1 cellular context compared by ENCODE assay signal in the genomic region with DNA sequence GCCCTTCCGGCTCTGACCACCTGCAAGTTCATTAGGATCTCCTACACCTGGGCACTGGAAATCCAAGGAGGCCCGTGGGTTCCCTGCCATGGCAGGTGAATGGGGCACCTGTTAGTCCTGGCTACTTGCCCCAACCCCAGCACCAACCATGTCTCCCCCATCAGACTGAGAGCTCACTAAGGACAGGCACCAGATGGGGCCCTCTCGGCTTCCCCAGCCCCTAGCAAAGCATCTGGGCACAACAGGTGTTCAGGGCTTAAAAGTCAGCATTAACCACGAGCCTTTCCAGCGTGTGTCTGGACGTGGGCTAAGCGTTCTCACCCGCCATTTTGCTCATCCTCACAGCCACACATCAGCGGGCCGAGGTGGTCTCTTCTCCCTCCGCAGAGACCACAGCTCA.
TF ChIP-seq lines count a peak whose summit lies in the region.

No MANE protein-coding gene starts in this region.

TF ChIP-seq in SK-N-SH treated with all-trans-retinoic acid at 6 μM for 48 hours, 23 proteins besides CTCF, POLR2A, EP300 and RAD21 (continued from another document):
- TF ChIP-seq, protein P1, sequence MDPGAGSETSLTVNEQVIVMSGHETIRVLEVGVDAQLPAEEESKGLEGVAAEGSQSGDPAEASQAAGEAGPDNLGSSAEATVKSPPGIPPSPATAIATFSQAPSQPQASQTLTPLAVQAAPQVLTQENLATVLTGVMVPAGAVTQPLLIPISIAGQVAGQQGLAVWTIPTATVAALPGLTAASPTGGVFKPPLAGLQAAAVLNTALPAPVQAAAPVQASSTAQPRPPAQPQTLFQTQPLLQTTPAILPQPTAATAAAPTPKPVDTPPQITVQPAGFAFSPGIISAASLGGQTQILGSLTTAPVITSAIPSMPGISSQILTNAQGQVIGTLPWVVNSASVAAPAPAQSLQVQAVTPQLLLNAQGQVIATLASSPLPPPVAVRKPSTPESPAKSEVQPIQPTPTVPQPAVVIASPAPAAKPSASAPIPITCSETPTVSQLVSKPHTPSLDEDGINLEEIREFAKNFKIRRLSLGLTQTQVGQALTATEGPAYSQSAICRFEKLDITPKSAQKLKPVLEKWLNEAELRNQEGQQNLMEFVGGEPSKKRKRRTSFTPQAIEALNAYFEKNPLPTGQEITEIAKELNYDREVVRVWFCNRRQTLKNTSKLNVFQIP (CRISPR knock-in tag; IDR thresholded peaks at IDR 0.05; ENCODE audit: borderline replicate concordance, low read depth), result no peak
- TF ChIP-seq ZNF70 (CRISPR knock-in tag; IDR thresholded peaks at IDR 0.05) (no peak), CSDC2 (CRISPR knock-in tag; IDR thresholded peaks at IDR 0.05) (no peak)
